In the genomic region with DNA sequence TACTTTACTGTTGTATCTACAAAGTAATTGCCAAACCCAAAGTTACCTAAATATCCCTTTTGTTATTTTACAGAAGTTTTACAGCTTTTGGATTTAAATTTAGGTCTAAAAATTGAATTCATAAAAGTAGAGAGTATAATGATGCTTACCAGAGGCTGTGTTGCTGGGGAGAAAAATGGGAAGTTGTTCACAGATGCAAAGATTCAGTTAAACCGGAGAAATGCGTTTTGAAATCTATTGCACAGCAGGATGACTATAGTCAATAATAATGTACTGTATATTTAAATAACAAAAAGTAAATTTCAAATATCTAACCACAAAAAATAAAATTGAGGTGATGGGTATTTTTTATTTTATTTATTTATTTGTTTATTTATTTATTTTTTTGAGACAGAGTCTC, we compare ENCODE assay signal across 11 cellular contexts. TPM values are rescaled to one million over a fixed set of nuclear protein-coding genes. Genes with fewer than 3 reads are reported as not detected.
DNase-seq lines count a peak whose midpoint lies in the region; ATAC-seq and TF ChIP-seq lines count a peak whose summit lies in the region.
"Had no signal": no experiment of that assay in that cellular context is flagged by ENCODE, and none has a peak within 500 bp of the region (broad histone marks: within the 10 kb centered on the region; RNA-seq: fewer than 3 reads in every experiment).

No MANE protein-coding gene starts in this region.

- TF ChIP-seq CTCF in brain (conservative IDR thresholded peaks at IDR 0.05), result no peak
- TF ChIP-seq CTCF in foreskin fibroblast (IDR thresholded peaks at IDR 0.05; ENCODE audit: low read depth, low read length), result no peak

- H3K27me3 Mint-ChIP-seq in activated naive CD8-positive, alpha-beta T cell, result peaks cover 26% of the 10 kb centered on the region
- peaks cover 51% of the 10 kb centered on the region for H3K27me3 Mint-ChIP-seq in activated naive CD8-positive, alpha-beta T cell treated with anti-CD3 and anti-CD28 coated beads, Interleukin-2, amount 50 U/mL, for 24 hours
- peaks cover 77% of the 10 kb centered on the region for H3K27me3 Mint-ChIP-seq in brain
- peaks cover 44% of the 10 kb centered on the region for H3K27me3 Mint-ChIP-seq in stimulated activated memory B cell treated with anti-CD40 and anti-IgM and Interleukin-4, amounts not matched to agents 10 μg/mL and 1 μg/mL and 100 μg/mL, for 72 hours

- H3K4me1 Mint-ChIP-seq in activated naive CD8-positive, alpha-beta T cell (ENCODE audit: low read depth), result peaks cover 13% of the 10 kb centered on the region
- peaks cover 11% of the 10 kb centered on the region for H3K4me1 Mint-ChIP-seq in activated naive CD8-positive, alpha-beta T cell treated with anti-CD3 and anti-CD28 coated beads, Interleukin-2, amount 50 U/mL, for 24 hours
- H3K4me1 Mint-ChIP-seq in brain, result peaks cover 20% of the 10 kb centered on the region
- H3K4me1 Mint-ChIP-seq in stimulated activated memory B cell treated with anti-CD40 and anti-IgM and Interleukin-4, amounts not matched to agents 10 μg/mL and 1 μg/mL and 100 μg/mL, for 72 hours, result peaks cover 22% of the 10 kb centered on the region

- peaks cover 3% of the 10 kb centered on the region for H3K9me3 Mint-ChIP-seq in activated naive CD8-positive, alpha-beta T cell (ENCODE audit: low read depth)
- H3K9me3 Mint-ChIP-seq in activated naive CD8-positive, alpha-beta T cell treated with anti-CD3 and anti-CD28 coated beads, Interleukin-2, amount 50 U/mL, for 24 hours, result peaks cover 19% of the 10 kb centered on the region
- H3K9me3 Mint-ChIP-seq in brain, result peaks cover 16 to 40% (median 31%) of the 10 kb centered on the region in 5 experiments
- peaks cover 8% of the 10 kb centered on the region for H3K9me3 Mint-ChIP-seq in stimulated activated memory B cell treated with anti-CD40 and anti-IgM and Interleukin-4, amounts not matched to agents 10 μg/mL and 1 μg/mL and 100 μg/mL, for 72 hours

- H3K36me3 Mint-ChIP-seq in activated naive CD8-positive, alpha-beta T cell, result no peaks in the 10 kb centered on the region
- peaks cover 3% of the 10 kb centered on the region for H3K36me3 Mint-ChIP-seq in activated naive CD8-positive, alpha-beta T cell treated with anti-CD3 and anti-CD28 coated beads, Interleukin-2, amount 50 U/mL, for 24 hours (ENCODE audit: low read depth)
- H3K36me3 Mint-ChIP-seq in brain, result peaks cover 5% of the 10 kb centered on the region
- H3K36me3 Mint-ChIP-seq in stimulated activated memory B cell treated with anti-CD40 and anti-IgM and Interleukin-4, amounts not matched to agents 10 μg/mL and 1 μg/mL and 100 μg/mL, for 72 hours, result no peaks in the 10 kb centered on the region

- no peak overlapping the region for H3K27ac Mint-ChIP-seq in activated naive CD8-positive, alpha-beta T cell
- H3K27ac Mint-ChIP-seq in activated naive CD8-positive, alpha-beta T cell treated with anti-CD3 and anti-CD28 coated beads, Interleukin-2, amount 50 U/mL, for 24 hours, result no peak overlapping the region
- H3K27ac Mint-ChIP-seq in brain, result no peak overlapping the region
- no peak overlapping the region for H3K27ac Mint-ChIP-seq in stimulated activated memory B cell treated with anti-CD40 and anti-IgM and Interleukin-4, amounts not matched to agents 10 μg/mL and 1 μg/mL and 100 μg/mL, for 72 hours
- H3K27ac Mint-ChIP-seq: naive B cell had no signal

- DNase-seq in activated naive CD8-positive, alpha-beta T cell treated with anti-CD3 and anti-CD28 coated beads, Interleukin-2, amount 50 U/mL, for 24 hours, result no peak
- DNase-seq in MV-4-11 (lab: John Stamatoyannopoulos, UW), result peak; percentile 74
- DNase-seq in foreskin fibroblast, result no peak
- no peak for DNase-seq in C1 segment of cervical spinal cord (lab: John Stamatoyannopoulos, UW)
- no peak for DNase-seq in stimulated activated CD4-positive, alpha-beta T cell treated with anti-CD3 and anti-CD28 coated beads, Interleukin-2, amount 100 ng/mL, for 48 hours
- DNase-seq: left ventricle myocardium inferior, naive B cell, NCI-H226 had no signal

- no peak for ATAC-seq in activated naive CD8-positive, alpha-beta T cell treated with anti-CD3 and anti-CD28 coated beads, Interleukin-2, amount 50 U/mL, for 24 hours
- ATAC-seq in stimulated activated memory B cell treated with anti-CD40 and anti-IgM and Interleukin-4, amounts not matched to agents 10 μg/mL and 1 μg/mL and 100 μg/mL, for 72 hours, result no peak

- H3K4me3 ChIP-seq in foreskin fibroblast (ENCODE audit: low read depth in 1 of 2, low read length in 2 of 2), result no peak overlapping the region

- H3K4me3 Mint-ChIP-seq in activated naive CD8-positive, alpha-beta T cell, result peak overlapping the region; percentile 75
- no peak overlapping the region for H3K4me3 Mint-ChIP-seq in activated naive CD8-positive, alpha-beta T cell treated with anti-CD3 and anti-CD28 coated beads, Interleukin-2, amount 50 U/mL, for 24 hours
- H3K4me3 Mint-ChIP-seq in brain, result peak overlapping the region in 3 of 5 experiments; percentile 71 to 88 (median 85)
- H3K4me3 Mint-ChIP-seq in stimulated activated memory B cell treated with anti-CD40 and anti-IgM and Interleukin-4, amounts not matched to agents 10 μg/mL and 1 μg/mL and 100 μg/mL, for 72 hours, result peak overlapping the region; percentile 14

RNA-seq across cellular contexts. Expression of a gene that starts 2.6 kb away (rescaled TPM):
- polyA plus RNA-seq in brain (ENCODE audit: insufficient read depth, low read depth, low replicate concordance), result 2.0 TPM
